ENCODE assay signal across 8 cellular contexts in genomic region chr1:112700290-112701226, GRCh38. TPM values are rescaled to one million over a fixed set of nuclear protein-coding genes. Genes with fewer than 3 reads are reported as not detected.
DNase-seq lines count a peak whose midpoint lies in the region; ATAC-seq and TF ChIP-seq lines count a peak whose summit lies in the region.

No MANE protein-coding gene starts in this region.

- H3K4me1 ChIP-seq in BE2C = peaks cover 47% of the 10 kb centered on the region

- H3K4me1 Mint-ChIP-seq in IgD-negative memory B cell = peaks cover 46 to 53% (median 49%) of the 10 kb centered on the region in 3 donors
- H3K4me1 Mint-ChIP-seq in neural crest cell = peaks cover 59% of the 10 kb centered on the region

- H3K4me3 ChIP-seq in BE2C (ENCODE audit: low read depth, low read length) (0 out of 2 replicates have a peak overlapping the region, but pooled peaks have one; percentile 9), foreskin fibroblast (ENCODE audit: low read depth in 1 of 2, low read length in 2 of 2) (no peak overlapping the region)

- H3K27me3 ChIP-seq in BE2C = no peaks in the 10 kb centered on the region

- peak overlapping the region; percentile 52 to 84 (median 73) for H3K4me3 Mint-ChIP-seq in IgD-negative memory B cell
- H3K4me3 Mint-ChIP-seq in neural crest cell = peak overlapping the region; percentile 80

- H3K36me3 Mint-ChIP-seq in IgD-negative memory B cell (peaks cover 1% of the 10 kb centered on the region), neural crest cell (ENCODE audit: low read depth) (peaks cover 7% of the 10 kb centered on the region)

- no peaks in the 10 kb centered on the region for H3K9me3 ChIP-seq in BE2C

- peaks cover 14% of the 10 kb centered on the region for H3K36me3 ChIP-seq in BE2C

- no peaks in the 10 kb centered on the region for H3K27me3 Mint-ChIP-seq in IgD-negative memory B cell
- peaks cover 6% of the 10 kb centered on the region for H3K27me3 Mint-ChIP-seq in neural crest cell (ENCODE audit: low read depth)

- peak overlapping the region; percentile 83 to 89 (median 85) for H3K27ac Mint-ChIP-seq in IgD-negative memory B cell
- H3K27ac Mint-ChIP-seq in neural crest cell (ENCODE audit: unreplicated experiment) = peak overlapping the region; percentile 95

- TF ChIP-seq CTCF in BE2C (IDR thresholded peaks at IDR 0.05; ENCODE audit: low read depth, low read length) (peak; percentile 30), foreskin fibroblast (IDR thresholded peaks at IDR 0.05; ENCODE audit: low read depth, low read length) (no peak), neural crest cell (conservative IDR thresholded peaks at IDR 0.05) (no peak)

- H3K9me3 Mint-ChIP-seq in IgD-negative memory B cell (no peaks in the 10 kb centered on the region), neural crest cell (no peaks in the 10 kb centered on the region)

- peak; percentile 97 for DNase-seq in BE2C
- DNase-seq in RPMI7951 (ENCODE audit: low read depth) = peak; percentile 93
- peak; percentile 85 for DNase-seq in activated effector memory CD4-positive, alpha-beta T cell treated with anti-CD3 and anti-CD28 coated beads, Interleukin-2, amount 50 U/mL, for 16 hours
- peak; percentile 95 to 98 for DNase-seq in foreskin fibroblast
- peak; percentile 62 for DNase-seq in neural crest cell (ENCODE audit: low read depth, low spot score)
- DNase-seq in superior temporal gyrus (ENCODE audit: extremely low spot score) = peak; percentile 94

- ATAC-seq in GM19351 (IDR thresholded peaks at IDR 0.05; ENCODE audit: unreplicated experiment) = peak; percentile 38

RNA-seq across cellular contexts. Expression of gene RHOC, which starts 6.4 kb away (rescaled TPM):
- polyA plus RNA-seq in BE2C (2012; ENCODE audit: insufficient read depth, insufficient read length, low read depth) = 335 TPM
- polyA plus RNA-seq in IgD-negative memory B cell = 41.8 TPM
- 525 and 582 TPM in 2 replicates for total RNA-seq in RPMI7951 (2014; rRNA removed; shearing (Covaris generic))
- total RNA-seq in neural crest cell = 114 and 125 TPM in 2 replicates

RNA-seq across cellular contexts. Expression of gene PPM1J, which starts 14.6 kb away (rescaled TPM):
- not detected for polyA plus RNA-seq in BE2C (2012; ENCODE audit: insufficient read depth, insufficient read length, low read depth)
- polyA plus RNA-seq in IgD-negative memory B cell = 1.4 TPM
- total RNA-seq in RPMI7951 (2014; rRNA removed; shearing (Covaris generic)) = 0.29 and 0.84 TPM in 2 replicates
- total RNA-seq in neural crest cell = 1.1 and 1.4 TPM in 2 replicates

RNA-seq across cellular contexts. Expression of gene MOV10, which starts 26.1 kb away (rescaled TPM):
- polyA plus RNA-seq in BE2C (2012; ENCODE audit: insufficient read depth, insufficient read length, low read depth) = 10.2 TPM
- polyA plus RNA-seq in IgD-negative memory B cell = 5.6 TPM
- total RNA-seq in RPMI7951 (2014; rRNA removed; shearing (Covaris generic)) = 36.3 and 56.7 TPM in 2 replicates
- 74.9 and 77.2 TPM in 2 replicates for total RNA-seq in neural crest cell
